ENCODE assay signal across 20 cellular contexts in the genomic region with DNA sequence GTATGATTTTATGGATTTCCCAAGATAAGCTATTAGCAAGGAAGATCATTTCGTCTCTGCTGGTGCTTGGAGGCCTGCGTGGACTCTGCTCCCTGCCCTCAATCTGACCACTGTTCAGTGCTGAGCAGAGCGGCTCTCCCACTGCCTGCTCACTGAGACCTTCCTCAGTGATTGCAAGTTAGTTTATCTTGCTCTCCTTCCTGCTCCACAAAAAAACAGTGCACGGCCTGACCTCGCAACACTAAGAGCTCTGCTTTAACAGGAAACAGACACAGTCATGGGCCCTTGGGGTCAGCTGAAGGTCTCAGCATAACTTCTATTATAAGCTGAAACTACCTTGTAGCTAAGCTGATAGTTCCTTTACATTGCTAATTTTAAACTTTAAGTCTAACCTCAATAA. TPM values are rescaled to one million over a fixed set of nuclear protein-coding genes. Genes with fewer than 3 reads are reported as not detected.
A peak's percentile ranks its signal among the peaks of the same experiment; 100 is the strongest.
DNase-seq lines count a peak whose midpoint lies in the region; ATAC-seq and TF ChIP-seq lines count a peak whose summit lies in the region.
"Had no signal": no experiment of that assay in that cellular context is flagged by ENCODE, and none has a peak within 500 bp of the region (broad histone marks: within the 10 kb centered on the region; RNA-seq: fewer than 3 reads in every experiment).

No MANE protein-coding gene starts in this region.

- TF ChIP-seq CTCF in right atrium auricular region (IDR thresholded peaks at IDR 0.05) (no peak), endothelial cell (IDR thresholded peaks at IDR 0.05; ENCODE audit: unreplicated experiment) (no peak), liver (IDR thresholded peaks at IDR 0.05; ENCODE audit: low read depth, low read length, missing input control) (no peak)

- H3K27ac Mint-ChIP-seq in endothelial cell (ENCODE audit: unreplicated experiment), result peak overlapping the region; percentile 20
- H3K27ac Mint-ChIP-seq: activated CD4-positive, alpha-beta T cell treated with anti-CD3 and anti-CD28 coated beads, Interleukin-2, amount 10 ng/mL, durations not matched to agents 24 days and 14 days; activated T-helper 1 cell treated with anti-CD3 and anti-CD28 coated beads, Interleukin-12 subunit alpha, Interleukin-12 subunit beta, Interleukin-2, Interleukin-4 antibody, amounts not matched to agents 30 ng/mL and 10 ng/mL and 1 ng/mL, durations not matched to agents 14 hours and 24 hours and 36 hours; endodermal cell; T-helper 1 cell treated with Interleukin-12 subunit alpha and Interleukin-12 subunit beta and Interleukin-4 antibody, amounts not matched to agents 30 μg/mL and 1 μg/mL, for 36 hours had no signal

- H3K27ac ChIP-seq in right atrium auricular region, result no peak overlapping the region
- no peak overlapping the region for H3K27ac ChIP-seq in liver (ENCODE audit: low read depth in 1 of 2, low read length in 2 of 2)
- H3K27ac ChIP-seq: ascending aorta, neutrophil, thoracic aorta had no signal

- TF ChIP-seq RAD21 in liver (IDR thresholded peaks at IDR 0.05), result peak; percentile 31 to 46

- 54% methylated on average over 5 of the region's 5 CpGs for WGBS in liver

- H3K27me3 ChIP-seq in right atrium auricular region (no peaks in the 10 kb centered on the region), liver (ENCODE audit: control insufficient read depth in 4 of 4, insufficient read depth in 4 of 4, low read length in 3 of 4) (no peaks in the 10 kb centered on the region)
- H3K27me3 ChIP-seq: ascending aorta, neutrophil had no signal

- no peak overlapping the region for H3K4me3 ChIP-seq in right atrium auricular region
- H3K4me3 ChIP-seq in liver (ENCODE audit: low read depth in 1 of 3, low read length in 3 of 3), result no peak overlapping the region
- H3K4me3 ChIP-seq: ascending aorta, lung, thoracic aorta had no signal

- no peaks in the 10 kb centered on the region for H3K4me1 ChIP-seq in right atrium auricular region
- H3K4me1 ChIP-seq in liver (ENCODE audit: control insufficient read depth in 4 of 4, insufficient read depth in 4 of 4, low read length in 3 of 4), result peaks cover 0 to 4% (median 0%) of the 10 kb centered on the region in 4 donors
- H3K4me1 ChIP-seq: ascending aorta had no signal

- H3K36me3 Mint-ChIP-seq in endothelial cell (ENCODE audit: low read depth, unreplicated experiment), result peaks cover 21% of the 10 kb centered on the region

- H3K9me3 ChIP-seq in right atrium auricular region, result no peaks in the 10 kb centered on the region
- H3K9me3 ChIP-seq in liver (ENCODE audit: control insufficient read depth in 4 of 4, low read length in 3 of 4), result no peaks in the 10 kb centered on the region
- H3K9me3 ChIP-seq: ascending aorta, neutrophil, thoracic aorta had no signal

- no peaks in the 10 kb centered on the region for H3K9me3 Mint-ChIP-seq in endothelial cell (ENCODE audit: unreplicated experiment)
- H3K9me3 Mint-ChIP-seq: activated CD4-positive, alpha-beta T cell treated with anti-CD3 and anti-CD28 coated beads, Interleukin-2, amount 10 ng/mL, durations not matched to agents 24 days and 14 days; activated T-helper 1 cell treated with anti-CD3 and anti-CD28 coated beads, Interleukin-12 subunit alpha, Interleukin-12 subunit beta, Interleukin-2, Interleukin-4 antibody, amounts not matched to agents 30 ng/mL and 10 ng/mL and 1 ng/mL, durations not matched to agents 14 hours and 24 hours and 36 hours; endodermal cell; T-helper 1 cell treated with Interleukin-12 subunit alpha and Interleukin-12 subunit beta and Interleukin-4 antibody, amounts not matched to agents 30 μg/mL and 1 μg/mL, for 36 hours had no signal

- H3K9ac ChIP-seq in liver (ENCODE audit: low read depth in 1 of 2, low read length in 2 of 2), result no peak overlapping the region

- H3K36me3 ChIP-seq in right atrium auricular region, result peaks cover 42% of the 10 kb centered on the region
- H3K36me3 ChIP-seq in liver (ENCODE audit: control insufficient read depth in 4 of 4, insufficient read depth in 3 of 4, low read depth in 1 of 4, low read length in 3 of 4), result peaks cover 0 to 14% (median 1%) of the 10 kb centered on the region in 4 donors
- H3K36me3 ChIP-seq: neutrophil had no signal

- intact Hi-C loops in Right ventricle myocardium superior (cut with DNase I), result no loop called here

- H3K4me3 Mint-ChIP-seq in endothelial cell (ENCODE audit: unreplicated experiment), result no peak overlapping the region
- H3K4me3 Mint-ChIP-seq: activated CD4-positive, alpha-beta T cell treated with anti-CD3 and anti-CD28 coated beads, Interleukin-2, amount 10 ng/mL, durations not matched to agents 24 days and 14 days; activated T-helper 1 cell treated with anti-CD3 and anti-CD28 coated beads, Interleukin-12 subunit alpha, Interleukin-12 subunit beta, Interleukin-2, Interleukin-4 antibody, amounts not matched to agents 30 ng/mL and 10 ng/mL and 1 ng/mL, durations not matched to agents 14 hours and 24 hours and 36 hours; endodermal cell; T-helper 1 cell treated with Interleukin-12 subunit alpha and Interleukin-12 subunit beta and Interleukin-4 antibody, amounts not matched to agents 30 μg/mL and 1 μg/mL, for 36 hours had no signal

- ATAC-seq in Right ventricle myocardium superior (ENCODE audit: poor library complexity) (peak; percentile 67), HG03095 (IDR thresholded peaks at IDR 0.05; ENCODE audit: unreplicated experiment) (no peak)

- DNase-seq in Right ventricle myocardium superior, result no peak
- DNase-seq in right atrium auricular region (ENCODE audit: low spot score), result no peak
- DNase-seq in endothelial cell (ENCODE audit: low spot score), result peak; percentile 34
- no peak for DNase-seq in DMS53 (lab: John Stamatoyannopoulos, UW)
- DNase-seq in NCI-H345 treated with DMSO at 0.1 percent for 48 hours (lab: John Stamatoyannopoulos, UW; ENCODE audit: unreplicated experiment), result no peak
- DNase-seq in stimulated activated CD4-positive, alpha-beta T cell treated with anti-CD3 and anti-CD28 coated beads, Interleukin-4, amount 100 ng/mL, for 4 hours, result no peak
- DNase-seq: activated CD4-positive, alpha-beta T cell treated with anti-CD3 and anti-CD28 coated beads, Interleukin-2, amount 10 ng/mL, durations not matched to agents 24 days and 14 days; COR-L47; endodermal cell; head of caudate nucleus; NCI-H1694; NCI-H524 had no signal

- peaks cover 7% of the 10 kb centered on the region for H3K27me3 Mint-ChIP-seq in endothelial cell (ENCODE audit: unreplicated experiment)
- H3K27me3 Mint-ChIP-seq: activated CD4-positive, alpha-beta T cell treated with anti-CD3 and anti-CD28 coated beads, Interleukin-2, amount 10 ng/mL, durations not matched to agents 24 days and 14 days had no signal

- peaks cover 17% of the 10 kb centered on the region for H3K4me1 Mint-ChIP-seq in endothelial cell (ENCODE audit: unreplicated experiment)
- H3K4me1 Mint-ChIP-seq: activated CD4-positive, alpha-beta T cell treated with anti-CD3 and anti-CD28 coated beads, Interleukin-2, amount 10 ng/mL, durations not matched to agents 24 days and 14 days; endodermal cell had no signal

TF ChIP-seq in liver, 16 proteins besides CTCF, POLR2A, EP300 and RAD21:
- TF ChIP-seq, protein P1, sequence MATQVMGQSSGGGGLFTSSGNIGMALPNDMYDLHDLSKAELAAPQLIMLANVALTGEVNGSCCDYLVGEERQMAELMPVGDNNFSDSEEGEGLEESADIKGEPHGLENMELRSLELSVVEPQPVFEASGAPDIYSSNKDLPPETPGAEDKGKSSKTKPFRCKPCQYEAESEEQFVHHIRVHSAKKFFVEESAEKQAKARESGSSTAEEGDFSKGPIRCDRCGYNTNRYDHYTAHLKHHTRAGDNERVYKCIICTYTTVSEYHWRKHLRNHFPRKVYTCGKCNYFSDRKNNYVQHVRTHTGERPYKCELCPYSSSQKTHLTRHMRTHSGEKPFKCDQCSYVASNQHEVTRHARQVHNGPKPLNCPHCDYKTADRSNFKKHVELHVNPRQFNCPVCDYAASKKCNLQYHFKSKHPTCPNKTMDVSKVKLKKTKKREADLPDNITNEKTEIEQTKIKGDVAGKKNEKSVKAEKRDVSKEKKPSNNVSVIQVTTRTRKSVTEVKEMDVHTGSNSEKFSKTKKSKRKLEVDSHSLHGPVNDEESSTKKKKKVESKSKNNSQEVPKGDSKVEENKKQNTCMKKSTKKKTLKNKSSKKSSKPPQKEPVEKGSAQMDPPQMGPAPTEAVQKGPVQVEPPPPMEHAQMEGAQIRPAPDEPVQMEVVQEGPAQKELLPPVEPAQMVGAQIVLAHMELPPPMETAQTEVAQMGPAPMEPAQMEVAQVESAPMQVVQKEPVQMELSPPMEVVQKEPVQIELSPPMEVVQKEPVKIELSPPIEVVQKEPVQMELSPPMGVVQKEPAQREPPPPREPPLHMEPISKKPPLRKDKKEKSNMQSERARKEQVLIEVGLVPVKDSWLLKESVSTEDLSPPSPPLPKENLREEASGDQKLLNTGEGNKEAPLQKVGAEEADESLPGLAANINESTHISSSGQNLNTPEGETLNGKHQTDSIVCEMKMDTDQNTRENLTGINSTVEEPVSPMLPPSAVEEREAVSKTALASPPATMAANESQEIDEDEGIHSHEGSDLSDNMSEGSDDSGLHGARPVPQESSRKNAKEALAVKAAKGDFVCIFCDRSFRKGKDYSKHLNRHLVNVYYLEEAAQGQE (IDR thresholded peaks at IDR 0.05), result no peak
- TF ChIP-seq HNF4G (IDR thresholded peaks at IDR 0.05) (no peak), NR2F2 (IDR thresholded peaks at IDR 0.05) (peak; percentile 97), SP1 (IDR thresholded peaks at IDR 0.05) (peak; percentile 53), FOXA1 (IDR thresholded peaks at IDR 0.05) (no peak), YY1 (IDR thresholded peaks at IDR 0.05) (no peak), EGR1 (IDR thresholded peaks at IDR 0.05; ENCODE audit: low read depth in 2 of 2) (no peak), FOXA2 (IDR thresholded peaks at IDR 0.05) (no peak), GABPA (IDR thresholded peaks at IDR 0.05 in 1 of 2, conservative IDR thresholded peaks at IDR 0.05 in 1 of 2) (no peak), HNF4A (conservative IDR thresholded peaks at IDR 0.05) (no peak), JUND (IDR thresholded peaks at IDR 0.05) (no peak), RXRA (IDR thresholded peaks at IDR 0.05) (peak; percentile 71 to 74), TAF1 (conservative IDR thresholded peaks at IDR 0.05) (peak; percentile 34)
- TF ChIP-seq, protein P2, sequence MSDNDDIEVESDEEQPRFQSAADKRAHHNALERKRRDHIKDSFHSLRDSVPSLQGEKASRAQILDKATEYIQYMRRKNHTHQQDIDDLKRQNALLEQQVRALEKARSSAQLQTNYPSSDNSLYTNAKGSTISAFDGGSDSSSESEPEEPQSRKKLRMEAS (IDR thresholded peaks at IDR 0.05), result no peak

RNA-seq across cellular contexts. Expression of a gene that starts 53.1 kb away (rescaled TPM):
- total RNA-seq in Right ventricle myocardium superior, result 1.2 TPM
- total RNA-seq in right atrium auricular region, result 1 to 10 TPM in 1 of 2 donors, under 1 TPM in 1; 0.98 to 1.3 TPM
- total RNA-seq in endothelial cell (ENCODE audit: unreplicated experiment), result 1.5 TPM
- under 1 TPM; 0.42 to 0.84 TPM for total RNA-seq in liver
- under 1 TPM in 1 of 2 donors, not detected in 1; 0.09 TPM for polyA plus RNA-seq in liver
- total RNA-seq: ascending aorta had no signal
